In the genomic region with DNA sequence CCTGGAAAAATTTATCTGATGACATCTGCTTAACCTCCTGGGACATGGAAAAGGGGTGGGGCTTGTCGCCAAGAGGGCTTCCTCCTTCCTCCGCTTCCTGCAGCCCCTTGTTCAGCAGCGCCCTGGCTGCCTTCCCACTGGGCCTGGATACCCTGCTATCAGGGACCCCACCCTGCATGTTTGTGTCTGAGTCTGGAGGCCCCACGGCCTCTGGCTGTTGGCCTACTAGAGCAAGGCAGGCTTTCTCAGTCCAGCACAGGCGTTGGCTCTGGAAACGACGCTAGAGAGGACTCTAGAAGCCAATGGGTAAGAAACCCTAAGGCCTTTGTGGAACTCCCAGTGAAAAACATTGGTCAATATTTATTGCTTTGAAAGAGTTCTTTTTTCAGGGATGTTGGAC, we compare ENCODE assay signal across 1 cellular context.
TF ChIP-seq lines count a peak whose summit lies in the region.

No MANE protein-coding gene starts in this region.

TF ChIP-seq in IMR-90, 13 proteins besides CTCF, POLR2A, EP300 and RAD21 (continued from another document):
- TF ChIP-seq, protein P1, sequence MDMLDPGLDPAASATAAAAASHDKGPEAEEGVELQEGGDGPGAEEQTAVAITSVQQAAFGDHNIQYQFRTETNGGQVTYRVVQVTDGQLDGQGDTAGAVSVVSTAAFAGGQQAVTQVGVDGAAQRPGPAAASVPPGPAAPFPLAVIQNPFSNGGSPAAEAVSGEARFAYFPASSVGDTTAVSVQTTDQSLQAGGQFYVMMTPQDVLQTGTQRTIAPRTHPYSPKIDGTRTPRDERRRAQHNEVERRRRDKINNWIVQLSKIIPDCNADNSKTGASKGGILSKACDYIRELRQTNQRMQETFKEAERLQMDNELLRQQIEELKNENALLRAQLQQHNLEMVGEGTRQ (IDR thresholded peaks at IDR 0.05; ENCODE audit: low read depth, low read length) = no peak
- TF ChIP-seq CEBPB (IDR thresholded peaks at IDR 0.05; ENCODE audit: low read depth, low read length) (no peak), NFE2L2 (IDR thresholded peaks at IDR 0.05; ENCODE audit: low read depth, low read length) (no peak), MAFK (IDR thresholded peaks at IDR 0.05; ENCODE audit: low read depth, low read length) (no peak), MAZ (IDR thresholded peaks at IDR 0.05; ENCODE audit: borderline replicate concordance, low read depth, low read length) (no peak), RCOR1 (IDR thresholded peaks at IDR 0.05; ENCODE audit: insufficient replicate concordance, low read length) (no peak), SMC3 (IDR thresholded peaks at IDR 0.05; ENCODE audit: low read depth, low read length) (no peak)
